In genomic region chr5:142472306-142472951, GRCh38 we compare ENCODE assay signal across 9 cellular contexts.
DNase-seq lines count a peak whose midpoint lies in the region; ATAC-seq, FAIRE-seq and TF ChIP-seq lines count a peak whose summit lies in the region.
"Had no signal": no experiment of that assay in that cellular context is flagged by ENCODE, and none has a peak within 500 bp of the region (broad histone marks: within the 10 kb centered on the region; RNA-seq: fewer than 3 reads in every experiment).

No MANE protein-coding gene starts in this region.

- H3K9ac ChIP-seq in kidney (ENCODE audit: low read length in 2 of 2): no peak overlapping the region

- no peaks in the 10 kb centered on the region for H3K4me1 ChIP-seq in kidney (ENCODE audit: control insufficient read depth in 1 of 2, insufficient read depth in 1 of 2, low read depth in 1 of 2, low read length in 2 of 2)

- no peak for ATAC-seq in GM18520 (IDR thresholded peaks at IDR 0.05; ENCODE audit: unreplicated experiment)

- peak overlapping the region; percentile 76 for H3K27ac Mint-ChIP-seq in T-helper 1 cell treated with Interleukin-12 subunit alpha and Interleukin-12 subunit beta and Interleukin-4 antibody, amounts not matched to agents 30 μg/mL and 1 μg/mL, for 36 hours
- H3K27ac Mint-ChIP-seq in glutamatergic neuron (ENCODE audit: unreplicated experiment): no peak overlapping the region

- no peak overlapping the region for H3K4me3 Mint-ChIP-seq in T-helper 1 cell treated with Interleukin-12 subunit alpha and Interleukin-12 subunit beta and Interleukin-4 antibody, amounts not matched to agents 30 μg/mL and 1 μg/mL, for 36 hours
- no peak overlapping the region for H3K4me3 Mint-ChIP-seq in glutamatergic neuron (ENCODE audit: unreplicated experiment)

- intact Hi-C loops in kidney (cut with DNase I): no loop called here

- H3K36me3 ChIP-seq in H7 (replicated peaks; ENCODE audit: control insufficient read depth, insufficient read depth, low read length) (no peaks in the 10 kb centered on the region; the same call in 1 of the 2 replicates), kidney (ENCODE audit: control insufficient read depth in 1 of 2, insufficient read depth in 2 of 2, low read length in 2 of 2) (no peaks in the 10 kb centered on the region)
- H3K36me3 ChIP-seq: cardiac muscle cell had no signal

- no peak overlapping the region for H3K4me3 ChIP-seq in cardiac fibroblast (replicated peaks in 1 of 2; ENCODE audit: low read depth in 2 of 2, low read length in 2 of 2)
- H3K4me3 ChIP-seq in H7 (ENCODE audit: insufficient read depth, low read depth, low read length): no peak overlapping the region
- no peak overlapping the region for H3K4me3 ChIP-seq in kidney (ENCODE audit: low read length in 2 of 2)
- H3K4me3 ChIP-seq: cardiac muscle cell had no signal

- no peak for FAIRE-seq in kidney (lab: Jason Lieb, UNC)

- no peaks in the 10 kb centered on the region for H3K9me3 Mint-ChIP-seq in T-helper 1 cell treated with Interleukin-12 subunit alpha and Interleukin-12 subunit beta and Interleukin-4 antibody, amounts not matched to agents 30 μg/mL and 1 μg/mL, for 36 hours
- H3K9me3 Mint-ChIP-seq in glutamatergic neuron (ENCODE audit: unreplicated experiment): peaks cover 2% of the 10 kb centered on the region

- H3K9me3 ChIP-seq in kidney (ENCODE audit: control insufficient read depth in 1 of 2, low read length in 2 of 2): no peaks in the 10 kb centered on the region

- no peaks in the 10 kb centered on the region for H3K36me3 Mint-ChIP-seq in T-helper 1 cell treated with Interleukin-12 subunit alpha and Interleukin-12 subunit beta and Interleukin-4 antibody, amounts not matched to agents 30 μg/mL and 1 μg/mL, for 36 hours (ENCODE audit: low read depth)
- no peaks in the 10 kb centered on the region for H3K36me3 Mint-ChIP-seq in glutamatergic neuron (ENCODE audit: unreplicated experiment)

- peak; percentile 99 for DNase-seq in ELR (ENCODE audit: low read depth)
- peak; percentile 78 to 99 for DNase-seq in cardiac fibroblast (ENCODE audit: low read depth in 2 of 2)
- peak; percentile 67 for DNase-seq in stimulated activated CD4-positive, alpha-beta T cell treated with anti-CD3 and anti-CD28 coated beads, Interleukin-15, amount 100 ng/mL, for 24 hours
- no peak for DNase-seq in glutamatergic neuron
- no peak for DNase-seq in H7
- no peak for DNase-seq in kidney

- no peak overlapping the region for H3K27ac ChIP-seq in kidney (ENCODE audit: low read depth in 2 of 2, low read length in 2 of 2)
- H3K27ac ChIP-seq: cardiac muscle cell had no signal

- H3K27me3 ChIP-seq in H7 (ENCODE audit: control insufficient read depth, insufficient read depth, low read length): no peaks in the 10 kb centered on the region
- H3K27me3 ChIP-seq: cardiac muscle cell had no signal

- peaks cover 2% of the 10 kb centered on the region for H3K4me1 Mint-ChIP-seq in T-helper 1 cell treated with Interleukin-12 subunit alpha and Interleukin-12 subunit beta and Interleukin-4 antibody, amounts not matched to agents 30 μg/mL and 1 μg/mL, for 36 hours (ENCODE audit: low read depth)
- peaks cover 10% of the 10 kb centered on the region for H3K4me1 Mint-ChIP-seq in glutamatergic neuron (ENCODE audit: low read depth, unreplicated experiment)

- TF ChIP-seq CTCF in cardiac fibroblast (IDR thresholded peaks at IDR 0.05; ENCODE audit: low read depth, low read length) (no peak), glutamatergic neuron (IDR thresholded peaks at IDR 0.05; ENCODE audit: partially characterized antibody, unreplicated experiment) (no peak), kidney (IDR thresholded peaks at IDR 0.05; ENCODE audit: borderline replicate concordance, extremely low read depth, insufficient read depth) (no peak)

- H3K27me3 Mint-ChIP-seq in T-helper 1 cell treated with Interleukin-12 subunit alpha and Interleukin-12 subunit beta and Interleukin-4 antibody, amounts not matched to agents 30 μg/mL and 1 μg/mL, for 36 hours (ENCODE audit: low read depth): no peaks in the 10 kb centered on the region
- H3K27me3 Mint-ChIP-seq in glutamatergic neuron (ENCODE audit: unreplicated experiment): no peaks in the 10 kb centered on the region

Comparison
In these comparisons a context has a peak if more than half of its experiments do, and no peak if none do; other contexts are left out.
1. DNase-seq: peak in ELR (single experiment), cardiac fibroblast (2 of 2) and stimulated activated CD4-positive, alpha-beta T cell treated with anti-CD3 and anti-CD28 coated beads, Interleukin-15, amount 100 ng/mL, for 24 hours (single experiment); none in glutamatergic neuron (single experiment), H7 (single experiment) and kidney (single experiment).